In the genomic region with DNA sequence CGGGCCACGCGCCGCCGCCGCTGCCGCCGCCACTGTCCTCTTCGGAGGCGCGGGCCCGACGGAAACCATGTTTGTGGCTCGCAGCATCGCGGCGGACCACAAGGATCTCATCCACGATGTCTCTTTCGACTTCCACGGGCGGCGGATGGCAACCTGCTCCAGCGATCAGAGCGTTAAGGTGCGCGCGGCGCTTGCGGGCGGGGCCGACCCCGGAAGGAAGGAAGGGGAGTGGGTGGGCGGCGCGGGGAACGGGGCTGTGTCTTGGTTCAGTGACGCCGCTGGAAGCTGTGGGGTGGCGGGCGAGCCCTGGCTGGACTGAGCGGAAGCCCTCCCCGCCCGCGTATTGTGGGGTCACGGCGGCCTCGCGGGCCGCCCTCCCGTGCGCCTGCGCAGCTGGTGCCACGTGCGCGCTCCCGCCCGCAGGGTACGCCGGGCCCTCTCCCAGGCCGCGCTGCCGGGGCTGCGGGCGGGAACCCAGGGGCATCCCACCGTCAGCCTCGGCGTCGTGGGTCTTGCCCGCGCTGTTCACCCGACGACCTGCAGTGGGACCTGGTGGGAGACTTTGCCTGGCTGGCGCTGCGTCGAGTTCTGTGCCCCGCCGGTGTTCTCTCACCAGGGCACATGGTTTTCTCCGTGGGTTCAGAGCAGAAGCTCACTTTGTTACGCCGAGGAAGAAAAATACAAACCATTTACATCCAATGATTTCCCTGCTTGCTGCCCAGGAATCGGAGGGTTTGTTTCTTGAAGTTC, we compare ENCODE assay signal across 8 cellular contexts. TPM values are rescaled to one million over a fixed set of nuclear protein-coding genes. Genes with fewer than 3 reads are reported as not detected.
DNase-seq lines count a peak whose midpoint lies in the region; ATAC-seq lines count a peak whose summit lies in the region.

No MANE protein-coding gene starts in this region.

- peak overlapping the region; percentile 74 for H3K9ac ChIP-seq in mucosa of stomach (ENCODE audit: low read length)

- H3K4me1 ChIP-seq in esophagus (ENCODE audit: control insufficient read depth in 2 of 2, insufficient read depth in 2 of 2, low read length in 1 of 2) (no peaks in the 10 kb centered on the region), mucosa of stomach (ENCODE audit: control insufficient read depth, insufficient read depth, low read length) (peaks cover 9% of the 10 kb centered on the region)

- H3K4me3 ChIP-seq in esophagus (ENCODE audit: low read depth in 1 of 2, low read length in 2 of 2) (peak overlapping the region; percentile 70 to 83), mucosa of stomach (ENCODE audit: low read length) (peak overlapping the region; percentile 82)

- H3K27me3 ChIP-seq in esophagus (ENCODE audit: control insufficient read depth in 1 of 2, insufficient read depth in 2 of 2, low read length in 2 of 2) (no peaks in the 10 kb centered on the region), mucosa of stomach (ENCODE audit: control insufficient read depth, insufficient read depth, low read length) (no peaks in the 10 kb centered on the region)

- H3K9me3 ChIP-seq in esophagus (ENCODE audit: control insufficient read depth in 2 of 2, insufficient read depth in 1 of 2, low read depth in 1 of 2, low read length in 1 of 2) (no peaks in the 10 kb centered on the region), mucosa of stomach (ENCODE audit: control insufficient read depth, low read length) (no peaks in the 10 kb centered on the region)

- DNase-seq in DMS114 treated with DMSO at 0.1 percent for 48 hours (lab: John Stamatoyannopoulos, UW; ENCODE audit: unreplicated experiment) (peak; percentile 77), HuH-7 (ENCODE audit: low spot score) (peak; percentile 92), OCI-M1 (lab: John Stamatoyannopoulos, UW) (peak; percentile 98)
- peak; percentile 97 for DNase-seq in activated T-cell treated with anti-CD3 and anti-CD28 coated beads, Interleukin-2, amount 50 U/mL, for 1 hour
- peak; percentile 98 to 99 for DNase-seq in stimulated activated CD8-positive, alpha-beta memory T cell treated with anti-CD3 and anti-CD28 coated beads, Interleukin-4, amount 100 ng/mL, for 4 hours (ENCODE audit: low read depth in 2 of 2, low spot score in 1 of 2)

- H3K36me3 ChIP-seq in esophagus (ENCODE audit: control insufficient read depth in 2 of 2, insufficient read depth in 2 of 2, low read length in 1 of 2) (no peaks in the 10 kb centered on the region), mucosa of stomach (ENCODE audit: control insufficient read depth, insufficient read depth, low read length) (no peaks in the 10 kb centered on the region)

- WGBS in esophagus, 2 donors, result 2% methylated on average over 61 to 81 of the region's 81 CpGs

- ATAC-seq in GM21526 (IDR thresholded peaks at IDR 0.05; ENCODE audit: low FRiP score, unreplicated experiment), result peak; percentile 72

- peak overlapping the region; percentile 98 to 100 for H3K27ac ChIP-seq in esophagus (ENCODE audit: low read depth in 2 of 2, low read length in 1 of 2)

RNA-seq across cellular contexts. Expression of a gene that starts 0.4 kb away (rescaled TPM):
- polyA plus RNA-seq in esophagus, result 10 to 100 TPM; 19.3 to 20.0 TPM

RNA-seq across cellular contexts. Expression of a gene that starts 42.9 kb away (rescaled TPM):
- 1 to 10 TPM; 6.6 to 6.8 TPM for polyA plus RNA-seq in esophagus

Comparison
In these comparisons a context has a peak if more than half of its experiments do, and no peak if none do; other contexts are left out.
1. Peak in every context shown above with its lines: DNase-seq, ATAC-seq, H3K4me3 ChIP-seq and H3K27ac ChIP-seq.